20 cellular contexts compared by ENCODE assay signal in genomic region chr10:966466-967235, GRCh38. TPM values are rescaled to one million over a fixed set of nuclear protein-coding genes. Genes with fewer than 3 reads are reported as not detected.
DNase-seq lines count a peak whose midpoint lies in the region; ATAC-seq and TF ChIP-seq lines count a peak whose summit lies in the region.
"Had no signal": no experiment of that assay in that cellular context is flagged by ENCODE, and none has a peak within 500 bp of the region (broad histone marks: within the 10 kb centered on the region; RNA-seq: fewer than 3 reads in every experiment).

No MANE protein-coding gene starts in this region.

- no peaks in the 10 kb centered on the region for H3K36me3 Mint-ChIP-seq in activated T-helper 2 cell treated with anti-CD3 and anti-CD28 coated beads, Interferon-gamma antibody, Interleukin-2, Interleukin-4, amounts not matched to agents 10 μg/mL and 5 μg/mL and 100 μg/mL, durations not matched to agents 14 hours and 24 hours and 36 hours (ENCODE audit: low read depth)
- H3K36me3 Mint-ChIP-seq: CD4-positive, CD25-positive, alpha-beta regulatory T cell had no signal

- no peak for DNase-seq in stimulated activated naive CD8-positive, alpha-beta T cell treated with anti-CD3 and anti-CD28 coated beads, Interleukin-15, Interleukin-2, amounts not matched to agents 100 U/mL and 50 U/mL, for 24 hours
- no peak for DNase-seq in stimulated activated naive CD8-positive, alpha-beta T cell treated with anti-CD3 and anti-CD28 coated beads, Interleukin-15, amount 100 ng/mL, for 72 hours
- no peak for DNase-seq in activated T-helper 2 cell treated with anti-CD3 and anti-CD28 coated beads, Interferon-gamma antibody, Interleukin-2, Interleukin-4, amounts not matched to agents 10 μg/mL and 5 μg/mL and 100 μg/mL, durations not matched to agents 14 hours and 24 hours and 36 hours (ENCODE audit: low spot score)
- peak; percentile 45 for DNase-seq in mesenteric fat pad (ENCODE audit: low spot score)
- peak; percentile 37 for DNase-seq in upper lobe of right lung
- DNase-seq: ACHN, DMS79, HCEC 1CT, HFFc6, IMR-90 had no signal

- H3K4me3 Mint-ChIP-seq in stimulated activated naive CD8-positive, alpha-beta T cell treated with anti-CD3 and anti-CD28 coated beads, Interleukin-15, amount 100 ng/mL, for 72 hours, result no peak overlapping the region
- no peak overlapping the region for H3K4me3 Mint-ChIP-seq in activated T-helper 2 cell treated with anti-CD3 and anti-CD28 coated beads, Interferon-gamma antibody, Interleukin-2, Interleukin-4, amounts not matched to agents 10 μg/mL and 5 μg/mL and 100 μg/mL, durations not matched to agents 14 hours and 24 hours and 36 hours (ENCODE audit: low read depth)
- H3K4me3 Mint-ChIP-seq: HFFc6 had no signal

- peaks cover 8% of the 10 kb centered on the region for H3K4me1 Mint-ChIP-seq in stimulated activated naive CD8-positive, alpha-beta T cell treated with anti-CD3 and anti-CD28 coated beads, Interleukin-15, amount 100 ng/mL, for 72 hours
- H3K4me1 Mint-ChIP-seq in activated T-helper 2 cell treated with anti-CD3 and anti-CD28 coated beads, Interferon-gamma antibody, Interleukin-2, Interleukin-4, amounts not matched to agents 10 μg/mL and 5 μg/mL and 100 μg/mL, durations not matched to agents 14 hours and 24 hours and 36 hours (ENCODE audit: low read depth), result peaks cover 10% of the 10 kb centered on the region

- intact Hi-C loops in activated T-helper 2 cell treated with anti-CD3 and anti-CD28 coated beads, Interferon-gamma antibody, Interleukin-2, Interleukin-4, amounts not matched to agents 10 μg/mL and 5 μg/mL and 100 μg/mL, durations not matched to agents 14 hours and 24 hours and 36 hours (cut with micrococcal nuclease), result no loop called here
- intact Hi-C loops in upper lobe of right lung (cut with DNase I), result no loop called here

- H3K27ac ChIP-seq in upper lobe of right lung, result no peak overlapping the region
- H3K27ac ChIP-seq: BLaER1 treated with 17β-estradiol and CSF1 and Interleukin-3, amounts not matched to agents 10 nM and 100 nM had no signal

- H3K27ac Mint-ChIP-seq in stimulated activated naive CD8-positive, alpha-beta T cell treated with anti-CD3 and anti-CD28 coated beads, Interleukin-15, amount 100 ng/mL, for 72 hours, result no peak overlapping the region
- peak overlapping the region; percentile 47 for H3K27ac Mint-ChIP-seq in activated T-helper 2 cell treated with anti-CD3 and anti-CD28 coated beads, Interferon-gamma antibody, Interleukin-2, Interleukin-4, amounts not matched to agents 10 μg/mL and 5 μg/mL and 100 μg/mL, durations not matched to agents 14 hours and 24 hours and 36 hours
- H3K27ac Mint-ChIP-seq: CD4-positive, CD25-positive, alpha-beta regulatory T cell; HFFc6 had no signal

- ATAC-seq in stimulated activated naive CD8-positive, alpha-beta T cell treated with anti-CD3 and anti-CD28 coated beads, Interleukin-15, Interleukin-2, amounts not matched to agents 100 U/mL and 50 U/mL, for 24 hours, result peak; percentile 19
- no peak for ATAC-seq in stimulated activated naive CD8-positive, alpha-beta T cell treated with anti-CD3 and anti-CD28 coated beads, Interleukin-15, amount 100 ng/mL, for 72 hours
- ATAC-seq in upper lobe of right lung, result no peak
- no peak for ATAC-seq in GM18502 (IDR thresholded peaks at IDR 0.05; ENCODE audit: poor library complexity, unreplicated experiment)
- ATAC-seq in HG03097 (IDR thresholded peaks at IDR 0.05; ENCODE audit: low FRiP score, unreplicated experiment), result no peak
- no peak for ATAC-seq in GM21423 (IDR thresholded peaks at IDR 0.05; ENCODE audit: unreplicated experiment)
- ATAC-seq: GM12878 had no signal

- H3K36me3 ChIP-seq in upper lobe of right lung, result no peaks in the 10 kb centered on the region
- H3K36me3 ChIP-seq: BLaER1 treated with 17β-estradiol and CSF1 and Interleukin-3, amounts not matched to agents 10 nM and 100 nM had no signal

- H3K27me3 ChIP-seq in upper lobe of right lung, result no peaks in the 10 kb centered on the region
- H3K27me3 ChIP-seq: BLaER1 treated with 17β-estradiol and CSF1 and Interleukin-3, amounts not matched to agents 10 nM and 100 nM had no signal

- H3K9me3 Mint-ChIP-seq in stimulated activated naive CD8-positive, alpha-beta T cell treated with anti-CD3 and anti-CD28 coated beads, Interleukin-15, amount 100 ng/mL, for 72 hours, result peaks cover 0 to 15% of the 10 kb centered on the region in 2 donors
- peaks cover 13% of the 10 kb centered on the region for H3K9me3 Mint-ChIP-seq in activated T-helper 2 cell treated with anti-CD3 and anti-CD28 coated beads, Interferon-gamma antibody, Interleukin-2, Interleukin-4, amounts not matched to agents 10 μg/mL and 5 μg/mL and 100 μg/mL, durations not matched to agents 14 hours and 24 hours and 36 hours
- H3K9me3 Mint-ChIP-seq: HFFc6 had no signal

- TF ChIP-seq CTCF in upper lobe of right lung (IDR thresholded peaks at IDR 0.05), result no peak

- H3K9me3 ChIP-seq in upper lobe of right lung, result no peaks in the 10 kb centered on the region
- H3K9me3 ChIP-seq: BLaER1 treated with 17β-estradiol and CSF1 and Interleukin-3, amounts not matched to agents 10 nM and 100 nM had no signal

- H3K4me3 ChIP-seq in upper lobe of right lung, result no peak overlapping the region
- H3K4me3 ChIP-seq: BLaER1 treated with 17β-estradiol and CSF1 and Interleukin-3, amounts not matched to agents 10 nM and 100 nM; GM12878 had no signal

- H3K27me3 Mint-ChIP-seq in stimulated activated naive CD8-positive, alpha-beta T cell treated with anti-CD3 and anti-CD28 coated beads, Interleukin-15, amount 100 ng/mL, for 72 hours, result peaks cover 42% of the 10 kb centered on the region
- peaks cover 27% of the 10 kb centered on the region for H3K27me3 Mint-ChIP-seq in activated T-helper 2 cell treated with anti-CD3 and anti-CD28 coated beads, Interferon-gamma antibody, Interleukin-2, Interleukin-4, amounts not matched to agents 10 μg/mL and 5 μg/mL and 100 μg/mL, durations not matched to agents 14 hours and 24 hours and 36 hours (ENCODE audit: low read depth)

- peaks cover 23% of the 10 kb centered on the region for H3K4me1 ChIP-seq in upper lobe of right lung

RNA-seq across cellular contexts. Expression of gene GTPBP4, which starts 21.6 kb away (rescaled TPM):
- 134 and 135 TPM in 2 replicates for total RNA-seq in activated T-helper 2 cell treated with anti-CD3 and anti-CD28 coated beads, Interferon-gamma antibody, Interleukin-2, Interleukin-4, amounts not matched to agents 10 μg/mL and 5 μg/mL and 100 μg/mL, durations not matched to agents 14 hours and 24 hours and 36 hours
- total RNA-seq in mesenteric fat pad (59.9 TPM), upper lobe of right lung (36.5 TPM)

RNA-seq across cellular contexts. Expression of gene LARP4B, which starts 35.1 kb away (rescaled TPM):
- 137 and 152 TPM in 2 replicates for total RNA-seq in activated T-helper 2 cell treated with anti-CD3 and anti-CD28 coated beads, Interferon-gamma antibody, Interleukin-2, Interleukin-4, amounts not matched to agents 10 μg/mL and 5 μg/mL and 100 μg/mL, durations not matched to agents 14 hours and 24 hours and 36 hours
- total RNA-seq in mesenteric fat pad, result 74.7 TPM
- 126 TPM for total RNA-seq in upper lobe of right lung

RNA-seq across cellular contexts. Expression of gene IDI2, which starts 59.0 kb away (rescaled TPM):
- not detected in 2 replicates for total RNA-seq in activated T-helper 2 cell treated with anti-CD3 and anti-CD28 coated beads, Interferon-gamma antibody, Interleukin-2, Interleukin-4, amounts not matched to agents 10 μg/mL and 5 μg/mL and 100 μg/mL, durations not matched to agents 14 hours and 24 hours and 36 hours
- not detected for total RNA-seq in mesenteric fat pad
- not detected for total RNA-seq in upper lobe of right lung
- total RNA-seq: A172; CD4-positive, CD25-positive, alpha-beta regulatory T cell; G401; GM12878; H1; HFFc6; HT-29; IMR-90 had no signal

Comparison
In these comparisons a context has a peak if more than half of its experiments do, and no peak if none do; other contexts are left out.
1. DNase-seq: peak in mesenteric fat pad (single experiment) and upper lobe of right lung (single experiment); none in stimulated activated naive CD8-positive, alpha-beta T cell treated with anti-CD3 and anti-CD28 coated beads, Interleukin-15, Interleukin-2, amounts not matched to agents 100 U/mL and 50 U/mL, for 24 hours (single experiment), stimulated activated naive CD8-positive, alpha-beta T cell treated with anti-CD3 and anti-CD28 coated beads, Interleukin-15, amount 100 ng/mL, for 72 hours (0 of 2) and activated T-helper 2 cell treated with anti-CD3 and anti-CD28 coated beads, Interferon-gamma antibody, Interleukin-2, Interleukin-4, amounts not matched to agents 10 μg/mL and 5 μg/mL and 100 μg/mL, durations not matched to agents 14 hours and 24 hours and 36 hours (single experiment).